15 cellular contexts compared by ENCODE assay signal in genomic region chr10:77842652-77843212, GRCh38.
DNase-seq lines count a peak whose midpoint lies in the region; ATAC-seq and TF ChIP-seq lines count a peak whose summit lies in the region.
"Had no signal": no experiment of that assay in that cellular context is flagged by ENCODE, and none has a peak within 500 bp of the region (broad histone marks: within the 10 kb centered on the region; RNA-seq: fewer than 3 reads in every experiment).

No MANE protein-coding gene starts in this region.

- TF ChIP-seq CTCF in hepatocyte (IDR thresholded peaks at IDR 0.05; ENCODE audit: poor library complexity): no peak
- TF ChIP-seq CTCF in parathyroid adenoma (IDR thresholded peaks at IDR 0.05): no peak
- TF ChIP-seq CTCF in dorsolateral prefrontal cortex (IDR thresholded peaks at IDR 0.05 in 54 of 56, conservative IDR thresholded peaks at IDR 0.05 in 2 of 56; ENCODE audit: low read depth in 1 of 56, partially characterized antibody in 56 of 56): no peak

- H3K79me2 ChIP-seq in hepatocyte (peaks cover 9% of the 10 kb centered on the region), parathyroid adenoma (peaks cover 76% of the 10 kb centered on the region)

- H2AK5ac ChIP-seq in neuronal stem cell (ENCODE audit: low read depth, low read length): no peak overlapping the region

- H3K9me2 ChIP-seq in hepatocyte (replicated peaks; ENCODE audit: insufficient read depth): no peaks in the 10 kb centered on the region

- H4K8ac ChIP-seq in neuronal stem cell (ENCODE audit: low read depth, low read length): no peak overlapping the region

- peaks cover 3% of the 10 kb centered on the region for H3K79me1 ChIP-seq in neuronal stem cell (ENCODE audit: low read depth, low read length)

- no peak overlapping the region for H2BK15ac ChIP-seq in neuronal stem cell (ENCODE audit: low read length)

- H3K14ac ChIP-seq in neuronal stem cell (ENCODE audit: low read length): no peak overlapping the region

- H3K4me2 ChIP-seq in hepatocyte: no peak overlapping the region
- no peak overlapping the region for H3K4me2 ChIP-seq in parathyroid adenoma (ENCODE audit: low read length)
- H3K4me2 ChIP-seq in neuronal stem cell (ENCODE audit: insufficient read depth, low read length, poor library complexity, severe bottlenecking): no peak overlapping the region

- H3K4me3 ChIP-seq in hepatocyte: no peak overlapping the region
- no peak overlapping the region for H3K4me3 ChIP-seq in parathyroid adenoma (ENCODE audit: low read depth, low read length)
- H3K4me3 ChIP-seq in H7 (ENCODE audit: insufficient read depth, low read depth, low read length): no peak overlapping the region
- H3K4me3 ChIP-seq in neuronal stem cell (ENCODE audit: low read length in 2 of 2): no peak overlapping the region
- H3K4me3 ChIP-seq in dorsolateral prefrontal cortex: no peak overlapping the region

- intact Hi-C loops in activated CD4-positive, alpha-beta T cell treated with anti-CD3 and anti-CD28 coated beads for 36 hours (cut with DNase I, micrococcal nuclease): loop anchor here in 1 of 2 experiments (10.0 kb wide), 1 partner anchor 132 kb away; no protein-coding TSS in a partner anchor
- intact Hi-C loops in dorsolateral prefrontal cortex (cut with DNase I): loop anchor here in 1 of 2 donors (10.0 kb wide), 2 partner anchors 132 to 162 kb away; no protein-coding TSS in a partner anchor

- no peaks in the 10 kb centered on the region for H3K9me3 Mint-ChIP-seq in activated CD4-positive, alpha-beta T cell treated with anti-CD3 and anti-CD28 coated beads for 36 hours (ENCODE audit: low read depth)
- H3K9me3 Mint-ChIP-seq: CD8-positive, alpha-beta T cell had no signal

- H4K91ac ChIP-seq in neuronal stem cell (ENCODE audit: low read depth, low read length, poor library complexity): no peak overlapping the region

- POLR2A ChIA-PET in activated CD4-positive, alpha-beta T cell treated with anti-CD3 and anti-CD28 coated beads for 36 hours (lab: Charles Lee): no interaction called here

- H3K4me1 ChIP-seq in hepatocyte (ENCODE audit: insufficient read depth): peaks cover 16% of the 10 kb centered on the region
- H3K4me1 ChIP-seq in parathyroid adenoma: peaks cover 12% of the 10 kb centered on the region
- H3K4me1 ChIP-seq in neuronal stem cell (ENCODE audit: control insufficient read depth in 2 of 2, insufficient read depth in 1 of 2, low read depth in 1 of 2, low read length in 2 of 2): peaks cover 9 to 17% of the 10 kb centered on the region in 2 donors

- H3K4me1 Mint-ChIP-seq in activated CD4-positive, alpha-beta T cell treated with anti-CD3 and anti-CD28 coated beads for 36 hours: no peaks in the 10 kb centered on the region

- peak; percentile 28 for ATAC-seq in activated CD4-positive, alpha-beta T cell treated with anti-CD3 and anti-CD28 coated beads for 36 hours
- ATAC-seq in GM19463 (IDR thresholded peaks at IDR 0.05; ENCODE audit: unreplicated experiment): no peak
- ATAC-seq: CD8-positive, alpha-beta T cell had no signal

- H3K4me3 Mint-ChIP-seq in activated CD4-positive, alpha-beta T cell treated with anti-CD3 and anti-CD28 coated beads for 36 hours: no peak overlapping the region
- H3K4me3 Mint-ChIP-seq: CD8-positive, alpha-beta T cell had no signal

- H3K9ac ChIP-seq in parathyroid adenoma: peak overlapping the region; percentile 22
- no peak overlapping the region for H3K9ac ChIP-seq in neuronal stem cell (ENCODE audit: low read depth, low read length, poor library complexity)

- DNase-seq in activated CD4-positive, alpha-beta T cell treated with anti-CD3 and anti-CD28 coated beads for 36 hours: no peak
- DNase-seq in activated CD4-positive, alpha-beta T cell treated with anti-CD3 and anti-CD28 coated beads for 48 hours: no peak
- DNase-seq in hepatocyte (ENCODE audit: low spot score) (no peak), H7 (no peak), neuronal stem cell (ENCODE audit: low spot score) (no peak), dorsolateral prefrontal cortex (no peak)
- DNase-seq: CD8-positive, alpha-beta T cell; MM.1S; NCI-H1092 treated with DMSO at 0.1 percent for 48 hours; NCI-H2081 treated with DMSO at 0.1 percent for 48 hours; NCI-H226; NCI-H524 treated with DMSO at 0.1 percent for 48 hours had no signal

- H2BK12ac ChIP-seq in neuronal stem cell (ENCODE audit: low read length): no peak overlapping the region

- CTCF ChIA-PET in activated CD4-positive, alpha-beta T cell treated with anti-CD3 and anti-CD28 coated beads for 36 hours (lab: Charles Lee): interaction anchor here (1.0 kb wide), 1 partner anchor 126 kb away, joined by 3 read pairs; no protein-coding TSS in a partner anchor

- H2BK120ac ChIP-seq in neuronal stem cell (ENCODE audit: low read depth, low read length): no peak overlapping the region

- no peak overlapping the region for H3K18ac ChIP-seq in neuronal stem cell (ENCODE audit: low read length)

- H3K9me3 ChIP-seq in hepatocyte (ENCODE audit: low read depth): no peaks in the 10 kb centered on the region
- no peaks in the 10 kb centered on the region for H3K9me3 ChIP-seq in parathyroid adenoma (ENCODE audit: control insufficient read depth, low read length)
- no peaks in the 10 kb centered on the region for H3K9me3 ChIP-seq in neuronal stem cell (replicated peaks in 1 of 2; ENCODE audit: control insufficient read depth in 2 of 2, insufficient read depth in 1 of 2, low read depth in 1 of 2, low read length in 2 of 2)

- no peak overlapping the region for H2BK5ac ChIP-seq in neuronal stem cell (ENCODE audit: low read length)

- no peak overlapping the region for H3K23ac ChIP-seq in neuronal stem cell (ENCODE audit: low read depth, low read length, poor library complexity)

- H3K36me3 Mint-ChIP-seq in activated CD4-positive, alpha-beta T cell treated with anti-CD3 and anti-CD28 coated beads for 36 hours (ENCODE audit: low read depth): no peaks in the 10 kb centered on the region
- H3K36me3 Mint-ChIP-seq: CD8-positive, alpha-beta T cell had no signal

- H2AFZ ChIP-seq in hepatocyte: no peak overlapping the region
- no peak overlapping the region for H2AFZ ChIP-seq in parathyroid adenoma
- H2AFZ ChIP-seq in neuronal stem cell (ENCODE audit: low read length): no peak overlapping the region

- no peaks in the 10 kb centered on the region for H3K27me3 Mint-ChIP-seq in activated CD4-positive, alpha-beta T cell treated with anti-CD3 and anti-CD28 coated beads for 36 hours

- H4K20me1 ChIP-seq in hepatocyte (ENCODE audit: insufficient read depth, poor library complexity, severe bottlenecking): no peaks in the 10 kb centered on the region

- H3K27me3 ChIP-seq in hepatocyte (no peaks in the 10 kb centered on the region), parathyroid adenoma (ENCODE audit: control insufficient read depth, insufficient read depth, low read length) (no peaks in the 10 kb centered on the region), H7 (ENCODE audit: control insufficient read depth, insufficient read depth, low read length) (no peaks in the 10 kb centered on the region), neuronal stem cell (ENCODE audit: control insufficient read depth in 3 of 3, insufficient read depth in 3 of 3, low read depth in 1 of 3, low read length in 3 of 3) (no peaks in the 10 kb centered on the region), dorsolateral prefrontal cortex (no peaks in the 10 kb centered on the region)

- no peak overlapping the region for H3K4ac ChIP-seq in neuronal stem cell (ENCODE audit: low read length)

- H3K27ac Mint-ChIP-seq in activated CD4-positive, alpha-beta T cell treated with anti-CD3 and anti-CD28 coated beads for 36 hours: no peak overlapping the region
- H3K27ac Mint-ChIP-seq: CD8-positive, alpha-beta T cell had no signal

- WGBS in hepatocyte (ENCODE audit: low lambda C conversion rate, missing lambda C conversion rate): 96% methylated on average over 5 of the region's 5 CpGs
- no CpG with 5 or more reads among the region's 5 CpGs for WGBS in neuronal stem cell (ENCODE audit: extremely low coverage in 2 of 2, insufficient read length in 2 of 2, insufficient replicate concordance in 1 of 2), 2 donors

- peaks cover 5% of the 10 kb centered on the region for H3K36me3 ChIP-seq in hepatocyte (replicated peaks; ENCODE audit: insufficient read depth, low read depth)
- H3K36me3 ChIP-seq in parathyroid adenoma (ENCODE audit: control insufficient read depth, insufficient read depth, low read length): no peaks in the 10 kb centered on the region
- H3K36me3 ChIP-seq in H7 (replicated peaks; ENCODE audit: control insufficient read depth, insufficient read depth, low read length): peaks cover 20% of the 10 kb centered on the region
- peaks cover 17 to 76% of the 10 kb centered on the region in 2 donors for H3K36me3 ChIP-seq in neuronal stem cell (replicated peaks in 1 of 2; ENCODE audit: control insufficient read depth in 2 of 2, insufficient read depth in 2 of 2, low read length in 2 of 2)

- peak overlapping the region; percentile 95 for H3K27ac ChIP-seq in hepatocyte
- H3K27ac ChIP-seq in parathyroid adenoma: no peak overlapping the region
- H3K27ac ChIP-seq in neuronal stem cell (replicated peaks; ENCODE audit: low read length): no peak overlapping the region
- H3K27ac ChIP-seq in dorsolateral prefrontal cortex: no peak overlapping the region
- H3K27ac ChIP-seq: 22Rv1 had no signal
